Comparison of ENCODE assay signal across 21 cellular contexts in genomic region chr10:103463456-103463855, GRCh38.
A peak's percentile ranks its signal among the peaks of the same experiment; 100 is the strongest.
DNase-seq lines count a peak whose midpoint lies in the region; ATAC-seq lines count a peak whose summit lies in the region.
"Had no signal": no experiment of that assay in that cellular context is flagged by ENCODE, and none has a peak within 500 bp of the region (broad histone marks: within the 10 kb centered on the region; RNA-seq: fewer than 3 reads in every experiment).

No MANE protein-coding gene starts in this region.

- no peaks in the 10 kb centered on the region for H3K27me3 Mint-ChIP-seq in dendritic cell treated with granulocyte-macrophage colony-stimulating factor and Interleukin-4, amounts not matched to agents 40 ng/mL and 50 ng/mL, for 4 days
- H3K27me3 Mint-ChIP-seq in stimulated activated memory B cell treated with anti-CD40 and anti-IgM and Interleukin-4, amounts not matched to agents 10 μg/mL and 1 μg/mL and 100 μg/mL, for 72 hours, result no peaks in the 10 kb centered on the region

- H3K4me1 Mint-ChIP-seq in dendritic cell treated with granulocyte-macrophage colony-stimulating factor and Interleukin-4, amounts not matched to agents 40 ng/mL and 50 ng/mL, for 4 days (ENCODE audit: low read depth), result peaks cover 61% of the 10 kb centered on the region
- H3K4me1 Mint-ChIP-seq in stimulated activated memory B cell treated with anti-CD40 and anti-IgM and Interleukin-4, amounts not matched to agents 10 μg/mL and 1 μg/mL and 100 μg/mL, for 72 hours, result peaks cover 56% of the 10 kb centered on the region

- no peaks in the 10 kb centered on the region for H3K36me3 Mint-ChIP-seq in dendritic cell treated with granulocyte-macrophage colony-stimulating factor and Interleukin-4, amounts not matched to agents 40 ng/mL and 50 ng/mL, for 4 days (ENCODE audit: low read depth)
- H3K36me3 Mint-ChIP-seq in stimulated activated memory B cell treated with anti-CD40 and anti-IgM and Interleukin-4, amounts not matched to agents 10 μg/mL and 1 μg/mL and 100 μg/mL, for 72 hours, result no peaks in the 10 kb centered on the region
- H3K36me3 Mint-ChIP-seq: CD4-positive, CD25-positive, alpha-beta regulatory T cell had no signal

- no peak for ATAC-seq in stimulated activated memory B cell treated with anti-CD40 and anti-IgM and Interleukin-4, amounts not matched to agents 10 μg/mL and 1 μg/mL and 100 μg/mL, for 72 hours
- ATAC-seq in GM18861 (IDR thresholded peaks at IDR 0.05; ENCODE audit: unreplicated experiment), result no peak
- ATAC-seq: Panc1, SK-N-SH treated with all-trans-retinoic acid at 6 μM for 48 hours had no signal

- H3K27ac Mint-ChIP-seq in dendritic cell treated with granulocyte-macrophage colony-stimulating factor and Interleukin-4, amounts not matched to agents 40 ng/mL and 50 ng/mL, for 4 days, result peak overlapping the region; percentile 43
- peak overlapping the region; percentile 12 for H3K27ac Mint-ChIP-seq in stimulated activated memory B cell treated with anti-CD40 and anti-IgM and Interleukin-4, amounts not matched to agents 10 μg/mL and 1 μg/mL and 100 μg/mL, for 72 hours
- H3K27ac Mint-ChIP-seq: CD4-positive, CD25-positive, alpha-beta regulatory T cell had no signal

- no peak overlapping the region for H3K4me3 Mint-ChIP-seq in dendritic cell treated with granulocyte-macrophage colony-stimulating factor and Interleukin-4, amounts not matched to agents 40 ng/mL and 50 ng/mL, for 4 days
- no peak overlapping the region for H3K4me3 Mint-ChIP-seq in stimulated activated memory B cell treated with anti-CD40 and anti-IgM and Interleukin-4, amounts not matched to agents 10 μg/mL and 1 μg/mL and 100 μg/mL, for 72 hours
- H3K4me3 Mint-ChIP-seq: CD4-positive, CD25-positive, alpha-beta regulatory T cell had no signal

- H3K9me3 Mint-ChIP-seq in dendritic cell treated with granulocyte-macrophage colony-stimulating factor and Interleukin-4, amounts not matched to agents 40 ng/mL and 50 ng/mL, for 4 days, result no peaks in the 10 kb centered on the region
- H3K9me3 Mint-ChIP-seq in stimulated activated memory B cell treated with anti-CD40 and anti-IgM and Interleukin-4, amounts not matched to agents 10 μg/mL and 1 μg/mL and 100 μg/mL, for 72 hours, result no peaks in the 10 kb centered on the region
- H3K9me3 Mint-ChIP-seq: CD4-positive, CD25-positive, alpha-beta regulatory T cell had no signal

- intact Hi-C loops in dendritic cell treated with granulocyte-macrophage colony-stimulating factor and Interleukin-4, amounts not matched to agents 40 ng/mL and 50 ng/mL, for 4 days (cut with micrococcal nuclease), result no loop called here

- DNase-seq in EH (ENCODE audit: low read depth) (peak; percentile 37), hepatic stellate cell (ENCODE audit: low spot score) (peak; percentile 64)
- DNase-seq in activated T-cell treated with anti-CD3 and anti-CD28 coated beads, Interleukin-2, amount 50 U/mL, for 48 hours, result no peak
- DNase-seq in activated CD4-positive, CD25-positive, alpha-beta regulatory T cell (lab: John Stamatoyannopoulos, UW), result no peak
- DNase-seq: BE2C; CD4-positive, CD25-positive, alpha-beta regulatory T cell; COR-L47; DMS 273 treated with DMSO at 0.1 percent for 48 hours; DND-41; Kasumi-1; NCI-H1694; NCI-H2081; NCI-H2171; NCI-H345; NCI-H524 treated with DMSO at 0.1 percent for 48 hours; NCI-H82 had no signal

Comparison
In these comparisons a context has a peak if more than half of its experiments do, and no peak if none do; other contexts are left out.
1. DNase-seq: peak in EH (single experiment) and hepatic stellate cell (single experiment); none in activated T-cell treated with anti-CD3 and anti-CD28 coated beads, Interleukin-2, amount 50 U/mL, for 48 hours (0 of 2) and activated CD4-positive, CD25-positive, alpha-beta regulatory T cell (0 of 4).